In the genomic region with DNA sequence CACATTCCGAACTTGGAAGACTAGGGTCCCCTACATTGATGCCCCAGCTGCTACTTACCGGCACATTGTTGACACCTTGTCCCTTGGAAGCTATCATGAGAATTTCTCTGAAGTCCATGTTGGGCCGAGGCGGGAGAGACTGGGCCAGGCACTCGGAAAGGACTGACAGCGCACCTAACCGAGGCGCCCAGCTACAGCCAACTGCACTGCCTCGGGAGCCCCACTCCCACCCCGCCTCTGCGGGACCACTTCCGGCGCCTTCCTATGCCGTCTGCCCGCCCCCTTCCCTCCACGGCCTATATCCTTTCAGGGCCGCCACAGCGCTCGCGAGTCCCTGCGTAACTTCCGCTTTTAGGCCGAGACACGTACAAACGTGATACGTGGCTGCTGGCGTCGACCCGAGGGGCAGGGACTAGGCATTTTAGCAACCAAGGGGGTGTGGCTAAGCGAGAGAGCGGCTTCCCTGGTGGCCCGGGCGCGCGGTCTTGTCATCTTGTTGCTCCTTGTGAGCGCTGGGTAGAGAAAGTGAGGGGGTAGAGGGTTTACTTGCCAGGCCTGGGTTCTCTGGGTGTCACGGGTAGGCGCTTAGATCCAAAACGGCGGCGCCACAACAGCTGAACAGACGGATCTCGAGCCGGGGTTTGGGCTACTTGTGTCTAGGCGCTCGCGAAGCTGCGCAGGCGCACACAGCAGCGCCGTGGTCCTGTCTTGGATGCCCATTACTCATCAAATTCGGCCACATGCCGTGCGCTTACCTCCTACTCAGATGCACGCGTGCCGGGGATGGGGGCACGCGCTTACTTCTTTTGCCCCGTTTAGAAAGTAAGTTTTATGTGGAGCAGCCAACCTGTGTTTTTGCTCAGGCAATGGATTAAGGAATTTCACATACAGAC, we compare ENCODE assay signal across 8 cellular contexts. TPM values are rescaled to one million over a fixed set of nuclear protein-coding genes. Genes with fewer than 3 reads are reported as not detected.
DNase-seq lines count a peak whose midpoint lies in the region; TF ChIP-seq lines count a peak whose summit lies in the region.

SPTY2D1 (minus strand) TSS at position 203 of the 893 bp plus-strand sequence; CDS start at position 118, 85 bp downstream.

- peak; percentile 95 to 98 for DNase-seq in HAP-1 (ENCODE audit: low spot score in 2 of 2)
- peak; percentile 100 for DNase-seq in MM.1S
- peak; percentile 85 for DNase-seq in SIG-M5 (lab: John Stamatoyannopoulos, UW)
- peak; percentile 94 for DNase-seq in activated gamma-delta T cell (lab: John Stamatoyannopoulos, UW)
- DNase-seq in fibroblast of villous mesenchyme (ENCODE audit: low read depth): peak; percentile 100
- peak; percentile 100 for DNase-seq in stomach

- H3K4me2 ChIP-seq in MM.1S (ENCODE audit: low read depth, low read length) (peak within 1 kb of the TSS; percentile 84), neural cell (ENCODE audit: low read length) (peak within 1 kb of the TSS; percentile 98)

- H3K4me3 ChIP-seq in HAP-1 (peak within 1 kb of the TSS; percentile 82), MM.1S (ENCODE audit: low read length) (peak within 1 kb of the TSS; percentile 99), fibroblast of villous mesenchyme (ENCODE audit: low read depth, low read length) (peak within 1 kb of the TSS; percentile 93), neural cell (ENCODE audit: low read length) (peak within 1 kb of the TSS; percentile 73), stomach (peak within 1 kb of the TSS; percentile 66 to 97 (median 86))

- in situ Hi-C loops in HAP-1 (cut with MboI; ENCODE audit: low sequenced_read_pairs): no loop called here

- peaks cover 21% of the 10 kb centered on the region for H3F3A ChIP-seq in MM.1S (ENCODE audit: insufficient read depth, low read length)
- H3F3A ChIP-seq in neural cell (ENCODE audit: insufficient read depth, low read length, poor library complexity, severe bottlenecking): no peaks in the 10 kb centered on the region

- no peaks in the 10 kb centered on the region for H3K27me3 ChIP-seq in HAP-1 (ENCODE audit: low read depth)
- H3K27me3 ChIP-seq in MM.1S (replicated peaks; ENCODE audit: insufficient read depth, low read length): no peaks in the 10 kb centered on the region
- H3K27me3 ChIP-seq in neural cell (ENCODE audit: insufficient read depth, low read depth, low read length): no peaks in the 10 kb centered on the region
- no peaks in the 10 kb centered on the region for H3K27me3 ChIP-seq in stomach

- H3K27ac ChIP-seq in MM.1S (ENCODE audit: low read length) (peak within 1 kb of the TSS; percentile 88), neural cell (ENCODE audit: low read length) (peak within 1 kb of the TSS; percentile 95), stomach (peak within 1 kb of the TSS; percentile 87 to 97 (median 94))

- no peaks in the 10 kb centered on the region for H3K9me3 ChIP-seq in ES-I3 (ENCODE audit: control insufficient read depth, insufficient read depth, low read length)
- no peaks in the 10 kb centered on the region for H3K9me3 ChIP-seq in HAP-1
- H3K9me3 ChIP-seq in MM.1S (replicated peaks; ENCODE audit: insufficient read depth, low read length): no peaks in the 10 kb centered on the region
- H3K9me3 ChIP-seq in neural cell (ENCODE audit: low read length): no peaks in the 10 kb centered on the region
- no peaks in the 10 kb centered on the region for H3K9me3 ChIP-seq in stomach

- H3K9me2 ChIP-seq in MM.1S (replicated peaks; ENCODE audit: insufficient read depth, low read length): no peaks in the 10 kb centered on the region
- no peaks in the 10 kb centered on the region for H3K9me2 ChIP-seq in neural cell (ENCODE audit: insufficient read depth, low read length)

- intact Hi-C loops in stomach (cut with DNase I; ENCODE audit: low total_unique reads): no loop called here

- 0% methylated on average over 51 to 60 of the region's 60 CpGs for WGBS in stomach, 5 donors

- TF ChIP-seq EP300 in neural cell (conservative IDR thresholded peaks at IDR 0.05; ENCODE audit: poor library complexity, severe bottlenecking): peak; percentile 73
- no peak for TF ChIP-seq EP300 in stomach (IDR thresholded peaks at IDR 0.05)

- no peaks in the 10 kb centered on the region for H3K4me1 ChIP-seq in ES-I3 (ENCODE audit: insufficient read depth, low read length)
- peaks cover 5% of the 10 kb centered on the region for H3K4me1 ChIP-seq in HAP-1
- peaks cover 8% of the 10 kb centered on the region for H3K4me1 ChIP-seq in MM.1S (ENCODE audit: low read length)
- H3K4me1 ChIP-seq in stomach: peaks cover 12 to 38% (median 35%) of the 10 kb centered on the region in 4 donors

- H3K9ac ChIP-seq in ES-I3 (ENCODE audit: low read depth, low read length): peak within 1 kb of the TSS; percentile 89
- peak within 1 kb of the TSS; percentile 87 for H3K9ac ChIP-seq in MM.1S (ENCODE audit: low read length)
- peak within 1 kb of the TSS; percentile 87 for H3K9ac ChIP-seq in neural cell (ENCODE audit: low read length)

- H4K20me1 ChIP-seq in MM.1S (ENCODE audit: insufficient read depth, low read length) (no peaks in the 10 kb centered on the region), neural cell (ENCODE audit: insufficient read depth) (no peaks in the 10 kb centered on the region)

- TF ChIP-seq POLR2A in stomach (IDR thresholded peaks at IDR 0.05): peak in 2 of 4 donors; percentile 63 to 91

- H3K36me3 ChIP-seq in ES-I3 (ENCODE audit: insufficient read depth, low read length) (no peaks in the 10 kb centered on the region), HAP-1 (replicated peaks) (no peaks in the 10 kb centered on the region), MM.1S (replicated peaks; ENCODE audit: insufficient read depth, low read length) (no peaks in the 10 kb centered on the region), neural cell (ENCODE audit: insufficient read depth, low read length) (no peaks in the 10 kb centered on the region), stomach (no peaks in the 10 kb centered on the region)

- H3K79me2 ChIP-seq in MM.1S (ENCODE audit: low read length) (peaks cover 48% of the 10 kb centered on the region), neural cell (replicated peaks; ENCODE audit: insufficient read depth, low read length) (peaks cover 35% of the 10 kb centered on the region)

- no peak for TF ChIP-seq CTCF in MM.1S (IDR thresholded peaks at IDR 0.05; ENCODE audit: low read length)
- no peak for TF ChIP-seq CTCF in fibroblast of villous mesenchyme (IDR thresholded peaks at IDR 0.05; ENCODE audit: insufficient read depth, low read depth, low read length)
- peak; percentile 31 for TF ChIP-seq CTCF in neural cell (IDR thresholded peaks at IDR 0.05; ENCODE audit: poor library complexity, severe bottlenecking)
- TF ChIP-seq CTCF in stomach (IDR thresholded peaks at IDR 0.05): no peak

- H2AFZ ChIP-seq in MM.1S (ENCODE audit: low read length) (peak within 1 kb of the TSS; percentile 89), neural cell (ENCODE audit: low read depth, low read length) (peak within 1 kb of the TSS; percentile 94)

- TF ChIP-seq RAD21 in neural cell (conservative IDR thresholded peaks at IDR 0.05): peak; percentile 33

TF ChIP-seq in neural cell, 6 proteins besides CTCF, POLR2A, EP300 and RAD21:
- TF ChIP-seq POLR2AphosphoS5 (IDR thresholded peaks at IDR 0.05) (peak; percentile 98), MXI1 (conservative IDR thresholded peaks at IDR 0.05; ENCODE audit: poor library complexity, severe bottlenecking) (peak; percentile 75), SMC3 (conservative IDR thresholded peaks at IDR 0.05; ENCODE audit: poor library complexity) (peak; percentile 57), EZH2 (IDR thresholded peaks at IDR 0.05; ENCODE audit: borderline replicate concordance, insufficient read depth, low read length, poor library complexity, severe bottlenecking) (no peak), TAF1 (IDR thresholded peaks at IDR 0.05; ENCODE audit: low read depth) (peak; percentile 93)
- TF ChIP-seq, protein P1, sequence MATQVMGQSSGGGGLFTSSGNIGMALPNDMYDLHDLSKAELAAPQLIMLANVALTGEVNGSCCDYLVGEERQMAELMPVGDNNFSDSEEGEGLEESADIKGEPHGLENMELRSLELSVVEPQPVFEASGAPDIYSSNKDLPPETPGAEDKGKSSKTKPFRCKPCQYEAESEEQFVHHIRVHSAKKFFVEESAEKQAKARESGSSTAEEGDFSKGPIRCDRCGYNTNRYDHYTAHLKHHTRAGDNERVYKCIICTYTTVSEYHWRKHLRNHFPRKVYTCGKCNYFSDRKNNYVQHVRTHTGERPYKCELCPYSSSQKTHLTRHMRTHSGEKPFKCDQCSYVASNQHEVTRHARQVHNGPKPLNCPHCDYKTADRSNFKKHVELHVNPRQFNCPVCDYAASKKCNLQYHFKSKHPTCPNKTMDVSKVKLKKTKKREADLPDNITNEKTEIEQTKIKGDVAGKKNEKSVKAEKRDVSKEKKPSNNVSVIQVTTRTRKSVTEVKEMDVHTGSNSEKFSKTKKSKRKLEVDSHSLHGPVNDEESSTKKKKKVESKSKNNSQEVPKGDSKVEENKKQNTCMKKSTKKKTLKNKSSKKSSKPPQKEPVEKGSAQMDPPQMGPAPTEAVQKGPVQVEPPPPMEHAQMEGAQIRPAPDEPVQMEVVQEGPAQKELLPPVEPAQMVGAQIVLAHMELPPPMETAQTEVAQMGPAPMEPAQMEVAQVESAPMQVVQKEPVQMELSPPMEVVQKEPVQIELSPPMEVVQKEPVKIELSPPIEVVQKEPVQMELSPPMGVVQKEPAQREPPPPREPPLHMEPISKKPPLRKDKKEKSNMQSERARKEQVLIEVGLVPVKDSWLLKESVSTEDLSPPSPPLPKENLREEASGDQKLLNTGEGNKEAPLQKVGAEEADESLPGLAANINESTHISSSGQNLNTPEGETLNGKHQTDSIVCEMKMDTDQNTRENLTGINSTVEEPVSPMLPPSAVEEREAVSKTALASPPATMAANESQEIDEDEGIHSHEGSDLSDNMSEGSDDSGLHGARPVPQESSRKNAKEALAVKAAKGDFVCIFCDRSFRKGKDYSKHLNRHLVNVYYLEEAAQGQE (IDR thresholded peaks at IDR 0.05; ENCODE audit: borderline replicate concordance): peak; percentile 87

RNA-seq across cellular contexts. Expression of gene SPTY2D1, which starts in this region (rescaled TPM):
- total RNA-seq in fibroblast of villous mesenchyme (17.7 and 20.7 TPM in 2 replicates), stomach (10 to 100 TPM in 3 of 5 donors, 1 to 10 TPM in 2; 5.2 to 24.3 (median 11.2) TPM)
- polyA plus RNA-seq in neural cell (5.9 and 13.2 TPM in 2 replicates), stomach (1 to 10 TPM; 3.0 to 6.4 (median 5.5) TPM)
- polyA minus RNA-seq in neural cell: 15.6 and 20.6 TPM in 2 replicates

Comparison
In these comparisons a context has a peak if more than half of its experiments do, and no peak if none do; other contexts are left out.
1. Peak in every context shown above with its lines: DNase-seq, H3K4me3 ChIP-seq and H3K27ac ChIP-seq.